ENCODE assay signal across 1 cellular context in the genomic region with DNA sequence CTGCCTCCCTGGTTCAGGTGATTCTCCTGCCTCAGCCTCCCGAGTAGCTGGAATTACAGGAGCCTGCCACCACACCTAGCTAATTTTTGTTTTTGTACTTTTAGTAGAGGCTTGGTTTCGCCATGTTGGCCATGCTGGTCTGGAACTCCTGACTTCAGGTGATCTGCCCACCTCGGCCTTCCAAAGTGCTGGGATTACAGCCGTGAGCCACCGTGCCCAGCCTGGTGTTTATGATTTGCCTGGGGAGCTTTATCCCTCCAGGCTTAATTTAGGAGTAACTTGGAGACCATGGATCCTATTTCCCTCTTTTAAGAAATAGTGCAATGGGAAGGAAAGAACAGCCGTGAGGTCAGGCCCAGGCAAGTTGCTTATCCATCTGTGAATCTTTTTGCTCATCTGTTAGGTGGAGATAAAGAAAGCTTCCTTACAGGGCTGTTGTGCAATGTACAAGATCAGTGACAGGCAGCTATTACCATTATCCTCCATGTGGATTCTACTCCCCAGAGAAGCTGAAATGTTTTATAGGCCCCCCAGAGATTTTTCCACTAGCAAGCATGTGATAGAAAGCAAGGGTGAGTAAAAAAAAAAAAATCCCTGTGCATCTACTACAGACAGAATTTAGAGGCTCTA.
TF ChIP-seq lines count a peak whose summit lies in the region.

No MANE protein-coding gene starts in this region.

TF ChIP-seq in HEK293, 187 proteins besides CTCF, POLR2A, EP300 and RAD21 (continued from another document):
- TF ChIP-seq, protein P1, sequence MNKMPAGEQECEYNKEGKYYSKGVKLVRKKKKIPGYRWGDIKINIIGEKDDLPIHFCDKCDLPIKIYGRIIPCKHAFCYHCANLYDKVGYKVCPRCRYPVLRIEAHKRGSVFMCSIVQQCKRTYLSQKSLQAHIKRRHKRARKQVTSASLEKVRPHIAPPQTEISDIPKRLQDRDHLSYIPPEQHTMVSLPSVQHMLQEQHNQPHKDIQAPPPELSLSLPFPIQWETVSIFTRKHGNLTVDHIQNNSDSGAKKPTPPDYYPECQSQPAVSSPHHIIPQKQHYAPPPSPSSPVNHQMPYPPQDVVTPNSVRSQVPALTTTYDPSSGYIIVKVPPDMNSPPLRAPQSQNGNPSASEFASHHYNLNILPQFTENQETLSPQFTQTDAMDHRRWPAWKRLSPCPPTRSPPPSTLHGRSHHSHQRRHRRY (tag by site-specific recombination; IDR thresholded peaks at IDR 0.05): no peak
- no peak for TF ChIP-seq KLF16 (tag by site-specific recombination; IDR thresholded peaks at IDR 0.05)
